ENCODE assay signal across 6 cellular contexts in genomic region chr11:66346476-66347424, GRCh38. TPM values are rescaled to one million over a fixed set of nuclear protein-coding genes. Genes with fewer than 3 reads are reported as not detected.
A peak's percentile ranks its signal among the peaks of the same experiment; 100 is the strongest.
DNase-seq lines count a peak whose midpoint lies in the region; ATAC-seq and TF ChIP-seq lines count a peak whose summit lies in the region.

No MANE protein-coding gene starts in this region.

- H3K9ac ChIP-seq in KMS-11: peak overlapping the region; percentile 46; the same call in 1 of the 2 replicates

- H3K4me1 ChIP-seq in KMS-11 (ENCODE audit: low read depth, poor library complexity, severe bottlenecking) (peaks cover 20% of the 10 kb centered on the region), ovary (ENCODE audit: insufficient read depth) (peaks cover 12% of the 10 kb centered on the region)

- no peak for DNase-seq in choroid plexus epithelial cell (ENCODE audit: low read depth)
- DNase-seq in ovary: peak in 2 of 5 donors; percentile 51 to 53
- DNase-seq in superior temporal gyrus (ENCODE audit: extremely low spot score): no peak

- H3K36me3 ChIP-seq in KMS-11 (ENCODE audit: insufficient read depth): no peaks in the 10 kb centered on the region; the same call in 1 of the 2 replicates
- no peaks in the 10 kb centered on the region for H3K36me3 ChIP-seq in ovary

- H2AFZ ChIP-seq in KMS-11 (ENCODE audit: low read depth): peak overlapping the region; percentile 92

- peak overlapping the region; percentile 28; the same call in 1 of the 2 replicates for H3K27ac ChIP-seq in KMS-11
- H3K27ac ChIP-seq in ovary: peak overlapping the region; percentile 52 to 86

- H3K9me3 ChIP-seq in ovary: no peaks in the 10 kb centered on the region

- TF ChIP-seq CTCF in KMS-11 (conservative IDR thresholded peaks at IDR 0.05; ENCODE audit: low read depth, low read length): no peak
- TF ChIP-seq CTCF in choroid plexus epithelial cell (conservative IDR thresholded peaks at IDR 0.05; ENCODE audit: low read depth, low read length): no peak
- no peak for TF ChIP-seq CTCF in ovary (IDR thresholded peaks at IDR 0.05)

- H3K4me3 ChIP-seq in KMS-11 (IDR thresholded peaks at IDR 0.05; ENCODE audit: insufficient read depth, low read depth, low read length) (no peak overlapping the region), choroid plexus epithelial cell (ENCODE audit: low read depth, low read length) (peak overlapping the region; percentile 87), ovary (peak overlapping the region; percentile 97)

- no peak for TF ChIP-seq EP300 in ovary (IDR thresholded peaks at IDR 0.05)

- H4K20me1 ChIP-seq in KMS-11 (ENCODE audit: insufficient read depth): no peaks in the 10 kb centered on the region

- H3K27me3 ChIP-seq in KMS-11 (ENCODE audit: insufficient read depth, low read depth): no peaks in the 10 kb centered on the region
- no peaks in the 10 kb centered on the region for H3K27me3 ChIP-seq in ovary

- peaks cover 18% of the 10 kb centered on the region; the same call in 1 of the 2 replicates for H3K79me2 ChIP-seq in KMS-11 (ENCODE audit: insufficient read depth, low read depth)

- H3K4me2 ChIP-seq in KMS-11: peak overlapping the region; percentile 78

- no peak for ATAC-seq in GM21515 (IDR thresholded peaks at IDR 0.05; ENCODE audit: unreplicated experiment)
- no peak for ATAC-seq in GM19351 (IDR thresholded peaks at IDR 0.05; ENCODE audit: unreplicated experiment)

- 24 to 32% (median 30%) methylated on average over 58 to 68 of the region's 68 CpGs for WGBS in ovary, 3 donors

- no peak for TF ChIP-seq POLR2A in ovary (IDR thresholded peaks at IDR 0.05)

- intact Hi-C loops in ovary (cut with DNase I): no loop called here

RNA-seq across cellular contexts. Expression of gene B4GAT1, which starts 0.7 kb away (rescaled TPM):
- 10 to 100 TPM; 30.7 to 44.9 (median 37.8) TPM for total RNA-seq in ovary
- 10 to 100 TPM; 53.2 to 54.2 TPM for polyA plus RNA-seq in ovary

RNA-seq across cellular contexts. Expression of gene BRMS1, which starts 1.8 kb away (rescaled TPM):
- total RNA-seq in ovary: 10 to 100 TPM; 19.9 to 32.2 (median 23.4) TPM
- polyA plus RNA-seq in ovary: 10 to 100 TPM; 17.5 to 31.0 TPM

RNA-seq across cellular contexts. Expression of gene RIN1, which starts 10.5 kb away (rescaled TPM):
- total RNA-seq in ovary: 1 to 10 TPM; 1.8 to 9.5 (median 6.3) TPM
- polyA plus RNA-seq in ovary: 1 to 10 TPM in 1 of 2 donors, under 1 TPM in 1; 0.52 to 3.5 TPM

RNA-seq across cellular contexts. Expression of gene SLC29A2, which starts 24.8 kb away (rescaled TPM):
- 1 to 10 TPM in 4 of 7 donors, under 1 TPM in 3; 0.48 to 3.1 (median 1.3) TPM for total RNA-seq in ovary
- polyA plus RNA-seq in ovary: under 1 TPM; 0.70 to 0.71 TPM

RNA-seq across cellular contexts. Expression of gene CD248, which starts 29.9 kb away (rescaled TPM):
- total RNA-seq in ovary: 10 to 100 TPM in 6 of 7 donors, 1 to 10 TPM in 1; 4.9 to 47.9 (median 19.9) TPM
- 10 to 100 TPM in 1 of 2 donors, 1 to 10 TPM in 1; 6.3 to 17.2 TPM for polyA plus RNA-seq in ovary
